In the genomic region with DNA sequence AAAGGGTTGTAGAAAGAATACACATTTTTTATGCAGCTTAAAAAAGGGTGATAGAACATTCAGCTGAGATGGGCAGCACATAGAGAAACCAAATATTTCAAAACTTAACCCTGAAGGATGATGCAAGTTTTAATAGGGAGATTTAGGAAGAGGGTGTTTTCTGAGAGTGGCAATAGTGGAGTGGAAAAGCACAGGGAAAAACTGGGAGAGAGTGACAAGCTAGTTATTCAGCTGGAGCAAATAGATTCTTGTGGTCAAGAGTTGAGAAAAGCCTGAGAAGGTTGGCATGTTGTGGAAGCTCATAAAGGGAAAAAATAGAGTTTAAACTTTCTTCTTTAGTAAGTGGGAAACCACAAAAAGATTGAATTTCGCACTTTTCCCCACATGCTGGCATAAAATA, we compare ENCODE assay signal across 15 cellular contexts.
"Had no signal": no experiment of that assay in that cellular context is flagged by ENCODE, and none has a peak within 500 bp of the region (broad histone marks: within the 10 kb centered on the region; RNA-seq: fewer than 3 reads in every experiment).

No MANE protein-coding gene starts in this region.

- H3K27ac Mint-ChIP-seq: activated CD4-positive, alpha-beta memory T cell treated with anti-CD3 and anti-CD28 coated beads, Interleukin-2, amount 10 ng/mL, durations not matched to agents 7 days and 5 days; activated naive CD8-positive, alpha-beta T cell; activated T-cell treated with anti-CD3 and anti-CD28 coated beads, Interleukin-2, amount 50 U/mL, for 24 hours; endodermal cell; naive thymus-derived CD4-positive, alpha-beta T cell; type B pancreatic cell; WTC11 had no signal

- H3K9me3 Mint-ChIP-seq: activated CD4-positive, alpha-beta memory T cell treated with anti-CD3 and anti-CD28 coated beads, Interleukin-2, amount 10 ng/mL, durations not matched to agents 7 days and 5 days; activated T-cell treated with anti-CD3 and anti-CD28 coated beads, Interleukin-2, amount 50 U/mL, for 24 hours; endodermal cell; type B pancreatic cell; WTC11 had no signal

- H3K27me3 Mint-ChIP-seq: activated CD4-positive, alpha-beta memory T cell treated with anti-CD3 and anti-CD28 coated beads, Interleukin-2, amount 10 ng/mL, durations not matched to agents 7 days and 5 days; activated naive CD8-positive, alpha-beta T cell; activated T-cell treated with anti-CD3 and anti-CD28 coated beads, Interleukin-2, amount 50 U/mL, for 24 hours; naive thymus-derived CD4-positive, alpha-beta T cell; type B pancreatic cell had no signal

- DNase-seq: activated CD4-positive, alpha-beta memory T cell treated with anti-CD3 and anti-CD28 coated beads, Interleukin-2, amount 10 ng/mL, durations not matched to agents 7 days and 5 days; activated CD4-positive, alpha-beta T cell treated with anti-CD3 and anti-CD28 coated beads for 4 hours; activated T-cell treated with anti-CD3 and anti-CD28 coated beads, Interleukin-2, amount 50 U/mL, for 24 hours; anterior cingulate cortex; endodermal cell; erythroblast; left lung; mammary epithelial cell; naive thymus-derived CD4-positive, alpha-beta T cell; posterior cingulate gyrus; stimulated activated naive CD8-positive, alpha-beta T cell treated with anti-CD3 and anti-CD28 coated beads, Interleukin-15, Interleukin-2, amounts not matched to agents 100 U/mL and 50 U/mL, for 24 hours; T-helper 2 cell had no signal

- H3K4me1 Mint-ChIP-seq: activated CD4-positive, alpha-beta memory T cell treated with anti-CD3 and anti-CD28 coated beads, Interleukin-2, amount 10 ng/mL, durations not matched to agents 7 days and 5 days; naive thymus-derived CD4-positive, alpha-beta T cell; WTC11 had no signal

- H3K36me3 Mint-ChIP-seq: activated naive CD8-positive, alpha-beta T cell; naive thymus-derived CD4-positive, alpha-beta T cell; type B pancreatic cell; WTC11 had no signal

- H3K4me3 Mint-ChIP-seq: activated CD4-positive, alpha-beta memory T cell treated with anti-CD3 and anti-CD28 coated beads, Interleukin-2, amount 10 ng/mL, durations not matched to agents 7 days and 5 days; activated naive CD8-positive, alpha-beta T cell; activated T-cell treated with anti-CD3 and anti-CD28 coated beads, Interleukin-2, amount 50 U/mL, for 24 hours; endodermal cell; naive thymus-derived CD4-positive, alpha-beta T cell; type B pancreatic cell; WTC11 had no signal
